14 cellular contexts compared by ENCODE assay signal in the genomic region with DNA sequence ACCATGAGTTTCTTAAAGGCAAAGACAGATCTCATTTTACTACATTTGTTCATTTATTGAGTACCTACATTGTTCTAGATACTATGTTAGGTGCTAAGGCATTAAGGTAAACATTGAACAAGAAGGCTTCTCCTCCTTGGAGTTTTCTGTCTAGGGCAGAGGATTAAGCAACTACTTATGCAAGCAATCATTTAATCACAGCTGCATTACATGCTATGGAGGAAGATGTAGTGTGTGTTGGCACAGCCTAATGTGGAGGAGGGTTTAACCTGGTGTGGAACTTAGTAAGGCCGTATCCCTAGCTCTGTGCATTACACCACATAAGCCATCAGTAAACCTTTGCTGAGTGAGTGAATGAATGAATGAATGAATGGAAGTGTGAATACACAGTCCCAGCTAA.
"Had no signal": no experiment of that assay in that cellular context is flagged by ENCODE, and none has a peak within 500 bp of the region (broad histone marks: within the 10 kb centered on the region; RNA-seq: fewer than 3 reads in every experiment).

No MANE protein-coding gene starts in this region.

- H3K9me3 ChIP-seq: pancreas, transverse colon had no signal

- H3K27me3 Mint-ChIP-seq: brain had no signal

- H3K27ac Mint-ChIP-seq: brain had no signal

- DNase-seq: activated CD4-positive, alpha-beta T cell treated with anti-CD3 and anti-CD28 coated beads for 48 hours; activated naive CD4-positive, alpha-beta T cell treated with anti-CD3 and anti-CD28 coated beads, Interleukin-2, amount 50 U/mL, for 16 hours; amygdala; effector memory CD4-positive, alpha-beta T cell; foreskin melanocyte; head of caudate nucleus; mesendoderm; pancreas; T-helper 1 cell; transverse colon; WERI-Rb-1 had no signal

- H3K9me3 Mint-ChIP-seq: brain had no signal

- H3K27ac ChIP-seq: pancreas, transverse colon, WERI-Rb-1 had no signal

- H3K4me3 Mint-ChIP-seq: brain had no signal

- H3K4me3 ChIP-seq: pancreas, skin epidermis, transverse colon had no signal

- H3K36me3 ChIP-seq: pancreas, transverse colon, WERI-Rb-1 had no signal

- ATAC-seq: left lobe of liver, pancreas had no signal
